In the genomic region with DNA sequence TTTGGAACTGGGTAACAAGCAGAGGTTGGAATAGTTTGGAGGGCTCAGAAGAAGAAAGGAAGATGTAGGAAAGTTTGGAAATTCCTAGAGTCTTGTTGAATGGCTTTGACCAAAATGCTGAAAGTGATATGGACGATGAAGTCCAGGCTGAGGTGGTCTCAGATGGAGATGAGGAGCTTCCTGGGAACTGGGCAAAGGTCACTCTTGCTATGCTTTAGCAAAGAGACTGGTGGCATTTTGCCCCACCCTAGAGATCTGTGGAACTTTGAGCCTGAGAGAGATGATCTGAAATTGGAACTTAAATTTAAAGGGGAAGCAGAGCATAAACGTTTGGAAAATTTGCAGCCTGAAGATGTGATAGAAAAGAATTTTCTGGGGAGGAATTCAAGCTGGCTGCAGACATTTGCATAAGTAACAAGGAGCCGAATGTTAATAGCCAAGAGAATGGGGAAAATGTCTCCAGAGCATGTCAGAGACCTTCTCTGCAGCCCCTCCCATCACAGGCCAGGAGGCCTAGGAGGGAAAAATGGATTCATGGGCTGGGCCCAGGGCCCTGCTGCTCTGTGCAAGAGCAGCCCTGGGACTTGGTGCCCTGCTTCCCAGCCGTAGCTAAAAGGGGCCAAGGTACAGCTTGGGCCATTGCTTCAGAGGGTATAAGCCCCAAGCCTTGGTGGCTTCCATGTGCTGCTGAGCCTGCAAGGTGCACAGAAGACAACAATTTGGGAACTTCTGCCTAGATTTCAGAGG, we compare ENCODE assay signal across 14 cellular contexts.
"Had no signal": no experiment of that assay in that cellular context is flagged by ENCODE, and none has a peak within 500 bp of the region (broad histone marks: within the 10 kb centered on the region; RNA-seq: fewer than 3 reads in every experiment).

No MANE protein-coding gene starts in this region.

- ATAC-seq: activated CD8-positive, alpha-beta T cell treated with anti-CD3 and anti-CD28 coated beads for 36 hours; gastrocnemius medialis; heart right ventricle; pancreas had no signal

- H3K36me3 ChIP-seq: adrenal gland, pancreas had no signal

- H3K9me3 ChIP-seq: adrenal gland, gastrocnemius medialis, heart right ventricle, left ventricle myocardium inferior, pancreas, tibial artery had no signal

- H3K4me3 ChIP-seq: adrenal gland, gastrocnemius medialis, heart right ventricle, left ventricle myocardium inferior, pancreas, tibial artery had no signal

- H3K27me3 ChIP-seq: adrenal gland, gastrocnemius medialis, heart right ventricle, pancreas, tibial artery had no signal

- H3K27me3 Mint-ChIP-seq: activated CD8-positive, alpha-beta T cell treated with anti-CD3 and anti-CD28 coated beads for 36 hours had no signal

- H3K27ac ChIP-seq: adrenal gland, gastrocnemius medialis, heart right ventricle, left ventricle myocardium inferior, pancreas, tibial artery, VCaP had no signal

- H3K9me3 Mint-ChIP-seq: activated CD8-positive, alpha-beta T cell treated with anti-CD3 and anti-CD28 coated beads for 36 hours had no signal

- H3K27ac Mint-ChIP-seq: activated CD8-positive, alpha-beta T cell treated with anti-CD3 and anti-CD28 coated beads for 36 hours had no signal

- H3K4me3 Mint-ChIP-seq: activated CD8-positive, alpha-beta T cell treated with anti-CD3 and anti-CD28 coated beads for 36 hours had no signal

- DNase-seq: activated CD8-positive, alpha-beta memory T cell treated with anti-CD3 and anti-CD28 coated beads, Interleukin-2, amount 50 U/mL, for 4 hours; activated CD8-positive, alpha-beta T cell treated with anti-CD3 and anti-CD28 coated beads for 36 hours; adrenal gland; effector CD8-positive, alpha-beta T cell; gastrocnemius medialis; heart right ventricle; islet precursor cell; left ventricle myocardium inferior; mesendoderm; pancreas; stimulated activated CD4-positive, alpha-beta T cell treated with anti-CD3 and anti-CD28 coated beads, Interleukin-4, amount 100 ng/mL, for 4 hours; T-helper 1 cell; tibial artery had no signal
